In genomic region chr12:76274699-76275098, GRCh38 we compare ENCODE assay signal across 15 cellular contexts.
A peak's percentile ranks its signal among the peaks of the same experiment; 100 is the strongest.
DNase-seq lines count a peak whose midpoint lies in the region; ATAC-seq and TF ChIP-seq lines count a peak whose summit lies in the region.
"Had no signal": no experiment of that assay in that cellular context is flagged by ENCODE, and none has a peak within 500 bp of the region (broad histone marks: within the 10 kb centered on the region; RNA-seq: fewer than 3 reads in every experiment).

No MANE protein-coding gene starts in this region.

- no peaks in the 10 kb centered on the region for H3K36me3 Mint-ChIP-seq in endodermal cell (ENCODE audit: low read depth)

- DNase-seq in activated naive CD4-positive, alpha-beta T cell treated with Interleukin-2 at 50 U/mL for 16 hours = peak; percentile 21
- DNase-seq in activated naive CD4-positive, alpha-beta T cell (lab: John Stamatoyannopoulos, UW) = no peak
- DNase-seq in SJSA1 (ENCODE audit: low read depth in 1 of 2, low spot score in 2 of 2) (peak in 1 of 2 experiments; percentile 38), endodermal cell (no peak)
- DNase-seq in stimulated activated CD8-positive, alpha-beta memory T cell treated with anti-CD3 and anti-CD28 coated beads, Interleukin-4, amount 100 ng/mL, for 24 hours (ENCODE audit: low read depth) = peak; percentile 1
- DNase-seq: effector CD8-positive, alpha-beta T cell; NCI-H1092; NCI-H524 treated with DMSO at 0.1 percent for 48 hours; nucleus accumbens; uterus had no signal

- H3K9ac ChIP-seq in endodermal cell (ENCODE audit: extremely low read depth, low read length, poor library complexity, severe bottlenecking) = no peak overlapping the region

- H3K9me3 ChIP-seq in SJSA1 (replicated peaks) (no peaks in the 10 kb centered on the region), endodermal cell (ENCODE audit: control insufficient read depth, low read length) (no peaks in the 10 kb centered on the region)
- H3K9me3 ChIP-seq: uterus had no signal

- H3K27me3 ChIP-seq in SJSA1 (replicated peaks) (no peaks in the 10 kb centered on the region), endodermal cell (ENCODE audit: control insufficient read depth, insufficient read depth, low read length, poor library complexity, severe bottlenecking) (no peaks in the 10 kb centered on the region)
- H3K27me3 ChIP-seq: uterus had no signal

- no peak for TF ChIP-seq CTCF in endodermal cell (conservative IDR thresholded peaks at IDR 0.05)

- peaks cover 11% of the 10 kb centered on the region for H3K4me1 Mint-ChIP-seq in endodermal cell

- H3K27me3 Mint-ChIP-seq in endodermal cell (ENCODE audit: insufficient read depth) = no peaks in the 10 kb centered on the region

- H3K27ac ChIP-seq in SJSA1 = peak overlapping the region; percentile 17
- H3K27ac ChIP-seq in endodermal cell (ENCODE audit: low read depth, low read length) = peak overlapping the region; percentile 58
- H3K27ac ChIP-seq: HL-60, uterus had no signal

- H3K4me1 ChIP-seq in SJSA1 (replicated peaks) (peaks cover 50% of the 10 kb centered on the region), endodermal cell (ENCODE audit: control insufficient read depth, insufficient read depth, low read length) (peaks cover 6% of the 10 kb centered on the region)
- H3K4me1 ChIP-seq: uterus had no signal

- H3K4me3 Mint-ChIP-seq in endodermal cell = no peak overlapping the region

- no peak overlapping the region for H3K4me3 ChIP-seq in SJSA1
- H3K4me3 ChIP-seq in endodermal cell (ENCODE audit: low read length) = no peak overlapping the region
- H3K4me3 ChIP-seq: lung, uterus had no signal

- no peaks in the 10 kb centered on the region for H3K36me3 ChIP-seq in SJSA1
- H3K36me3 ChIP-seq in endodermal cell (ENCODE audit: control insufficient read depth, insufficient read depth, low read length) = no peaks in the 10 kb centered on the region
- H3K36me3 ChIP-seq: uterus had no signal

- ATAC-seq in HG03045 (IDR thresholded peaks at IDR 0.05; ENCODE audit: unreplicated experiment) (no peak), GM21786 (IDR thresholded peaks at IDR 0.05; ENCODE audit: unreplicated experiment) (no peak), HG03442 (IDR thresholded peaks at IDR 0.05; ENCODE audit: unreplicated experiment) (no peak)

- no peaks in the 10 kb centered on the region for H3K9me3 Mint-ChIP-seq in endodermal cell

- no peak overlapping the region for H3K27ac Mint-ChIP-seq in endodermal cell

- 72 to 97% methylated on average over 2 to 3 of the region's 3 CpGs for WGBS in endodermal cell (ENCODE audit: insufficient coverage in 1 of 2, insufficient read length in 1 of 2), 2 experiments

Comparison
In these comparisons a context has a peak if more than half of its experiments do, and no peak if none do; other contexts are left out.
1. DNase-seq: peak in activated naive CD4-positive, alpha-beta T cell treated with Interleukin-2 at 50 U/mL for 16 hours (single experiment) and stimulated activated CD8-positive, alpha-beta memory T cell treated with anti-CD3 and anti-CD28 coated beads, Interleukin-4, amount 100 ng/mL, for 24 hours (single experiment); none in activated naive CD4-positive, alpha-beta T cell (0 of 4) and endodermal cell (single experiment).